Comparison of ENCODE assay signal across 5 cellular contexts in genomic region chr6:10866709-10867108, GRCh38. TPM values are rescaled to one million over a fixed set of nuclear protein-coding genes. Genes with fewer than 3 reads are reported as not detected.
"Had no signal": no experiment of that assay in that cellular context is flagged by ENCODE, and none has a peak within 500 bp of the region (broad histone marks: within the 10 kb centered on the region; RNA-seq: fewer than 3 reads in every experiment).

No MANE protein-coding gene starts in this region.

RNA-seq across cellular contexts. Expression of gene GCM2, which starts 15.1 kb away (rescaled TPM):
- total RNA-seq: HepG2, HT-29, HT1080, IMR-90 had no signal
- polyA plus RNA-seq: HepG2, IgD-negative memory B cell, IMR-90 had no signal

RNA-seq across cellular contexts. Expression of gene SYCP2L, which starts 20.1 kb away (rescaled TPM):
- total RNA-seq: HT1080, IMR-90 had no signal
- polyA plus RNA-seq: IgD-negative memory B cell had no signal

RNA-seq across cellular contexts. Expression of gene MAK, which starts 28.4 kb away (rescaled TPM):
- total RNA-seq: HT-29, HT1080, IMR-90 had no signal
- polyA plus RNA-seq: HepG2, IMR-90 had no signal
